Comparison of ENCODE assay signal across 9 cellular contexts in genomic region chr13:44758595-44759221, GRCh38.
DNase-seq lines count a peak whose midpoint lies in the region; ATAC-seq, FAIRE-seq and TF ChIP-seq lines count a peak whose summit lies in the region.
"Had no signal": no experiment of that assay in that cellular context is flagged by ENCODE, and none has a peak within 500 bp of the region (broad histone marks: within the 10 kb centered on the region; RNA-seq: fewer than 3 reads in every experiment).

No MANE protein-coding gene starts in this region.

- intact Hi-C loops in lower leg skin (cut with DNase I; ENCODE audit: low total_unique reads) = no loop called here

- TF ChIP-seq POLR2A in lower leg skin (IDR thresholded peaks at IDR 0.05) = no peak

- no peaks in the 10 kb centered on the region for H3K9me2 ChIP-seq in neural cell (ENCODE audit: insufficient read depth, low read length)

- no peaks in the 10 kb centered on the region for H3K36me3 ChIP-seq in neural cell (ENCODE audit: insufficient read depth, low read length)

- no peak for TF ChIP-seq CTCF in neural cell (IDR thresholded peaks at IDR 0.05; ENCODE audit: poor library complexity, severe bottlenecking)
- TF ChIP-seq CTCF in lower leg skin (IDR thresholded peaks at IDR 0.05) = no peak

- H3F3A ChIP-seq in neural cell (ENCODE audit: insufficient read depth, low read length, poor library complexity, severe bottlenecking) = no peaks in the 10 kb centered on the region

- H3K27ac ChIP-seq in neural cell (ENCODE audit: low read length) = peak overlapping the region; percentile 48

- in situ Hi-C loops in T47D (cut with HindIII; ENCODE audit: low pct_unique_long_range_greater_than_20kb, low sequenced_read_pairs) = no loop called here

- H3K27me3 ChIP-seq in neural cell (ENCODE audit: insufficient read depth, low read depth, low read length) = no peaks in the 10 kb centered on the region

- H3K4me3 ChIP-seq in neural cell (ENCODE audit: low read length) (no peak overlapping the region), lower leg skin (ENCODE audit: low read depth, poor library complexity, severe bottlenecking) (no peak overlapping the region)

- TF ChIP-seq RAD21 in neural cell (conservative IDR thresholded peaks at IDR 0.05) = no peak

- H3K4me2 ChIP-seq in neural cell (ENCODE audit: low read length) = no peak overlapping the region

- H3K9me3 ChIP-seq in neural cell (ENCODE audit: low read length) = no peaks in the 10 kb centered on the region

- H4K20me1 ChIP-seq in neural cell (ENCODE audit: insufficient read depth) = no peaks in the 10 kb centered on the region

- no peak for FAIRE-seq in HTR-8/SVneo (lab: Jason Lieb, UNC)

- ATAC-seq in HG03432 (IDR thresholded peaks at IDR 0.05; ENCODE audit: unreplicated experiment) = no peak

- WGBS in lower leg skin, 2 donors = 36 to 43% methylated on average over 8 of the region's 8 CpGs

- peak; percentile 56 for TF ChIP-seq EP300 in neural cell (conservative IDR thresholded peaks at IDR 0.05; ENCODE audit: poor library complexity, severe bottlenecking)

- H2AFZ ChIP-seq in neural cell (ENCODE audit: low read depth, low read length) = no peak overlapping the region

- no peaks in the 10 kb centered on the region for H3K79me2 ChIP-seq in neural cell (replicated peaks; ENCODE audit: insufficient read depth, low read length)

- DNase-seq in COLO668 (lab: John Stamatoyannopoulos, UW; ENCODE audit: unreplicated experiment) (peak; percentile 54), HTR-8/SVneo (ENCODE audit: insufficient read length, low spot score) (peak; percentile 40), T47D (ENCODE audit: low read depth in 1 of 2, low spot score in 1 of 2) (peak; percentile 6 to 67), lower leg skin (ENCODE audit: low spot score in 2 of 2) (no peak), MV-4-11 (lab: John Stamatoyannopoulos, UW) (no peak), cerebellar nuclear complex (lab: John Stamatoyannopoulos, UW) (no peak)
- DNase-seq: naive B cell had no signal

- peak overlapping the region; percentile 14 for H3K9ac ChIP-seq in neural cell (ENCODE audit: low read length)

TF ChIP-seq in neural cell, 6 proteins besides CTCF, POLR2A, EP300 and RAD21:
- TF ChIP-seq TAF1 (IDR thresholded peaks at IDR 0.05; ENCODE audit: low read depth) = no peak
- TF ChIP-seq, protein P1, sequence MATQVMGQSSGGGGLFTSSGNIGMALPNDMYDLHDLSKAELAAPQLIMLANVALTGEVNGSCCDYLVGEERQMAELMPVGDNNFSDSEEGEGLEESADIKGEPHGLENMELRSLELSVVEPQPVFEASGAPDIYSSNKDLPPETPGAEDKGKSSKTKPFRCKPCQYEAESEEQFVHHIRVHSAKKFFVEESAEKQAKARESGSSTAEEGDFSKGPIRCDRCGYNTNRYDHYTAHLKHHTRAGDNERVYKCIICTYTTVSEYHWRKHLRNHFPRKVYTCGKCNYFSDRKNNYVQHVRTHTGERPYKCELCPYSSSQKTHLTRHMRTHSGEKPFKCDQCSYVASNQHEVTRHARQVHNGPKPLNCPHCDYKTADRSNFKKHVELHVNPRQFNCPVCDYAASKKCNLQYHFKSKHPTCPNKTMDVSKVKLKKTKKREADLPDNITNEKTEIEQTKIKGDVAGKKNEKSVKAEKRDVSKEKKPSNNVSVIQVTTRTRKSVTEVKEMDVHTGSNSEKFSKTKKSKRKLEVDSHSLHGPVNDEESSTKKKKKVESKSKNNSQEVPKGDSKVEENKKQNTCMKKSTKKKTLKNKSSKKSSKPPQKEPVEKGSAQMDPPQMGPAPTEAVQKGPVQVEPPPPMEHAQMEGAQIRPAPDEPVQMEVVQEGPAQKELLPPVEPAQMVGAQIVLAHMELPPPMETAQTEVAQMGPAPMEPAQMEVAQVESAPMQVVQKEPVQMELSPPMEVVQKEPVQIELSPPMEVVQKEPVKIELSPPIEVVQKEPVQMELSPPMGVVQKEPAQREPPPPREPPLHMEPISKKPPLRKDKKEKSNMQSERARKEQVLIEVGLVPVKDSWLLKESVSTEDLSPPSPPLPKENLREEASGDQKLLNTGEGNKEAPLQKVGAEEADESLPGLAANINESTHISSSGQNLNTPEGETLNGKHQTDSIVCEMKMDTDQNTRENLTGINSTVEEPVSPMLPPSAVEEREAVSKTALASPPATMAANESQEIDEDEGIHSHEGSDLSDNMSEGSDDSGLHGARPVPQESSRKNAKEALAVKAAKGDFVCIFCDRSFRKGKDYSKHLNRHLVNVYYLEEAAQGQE (IDR thresholded peaks at IDR 0.05; ENCODE audit: borderline replicate concordance) = no peak
- peak; percentile 92 for TF ChIP-seq POLR2AphosphoS5 (IDR thresholded peaks at IDR 0.05)
- no peak for TF ChIP-seq SMC3 (conservative IDR thresholded peaks at IDR 0.05; ENCODE audit: poor library complexity)

Comparison
In these comparisons a context has a peak if more than half of its experiments do, and no peak if none do; other contexts are left out.
1. DNase-seq: peak in COLO668 (single experiment), HTR-8/SVneo (single experiment) and T47D (2 of 2); none in lower leg skin (0 of 2), MV-4-11 (single experiment) and cerebellar nuclear complex (0 of 2).